25 cellular contexts compared by ENCODE assay signal in genomic region chr7:155839461-155839860, GRCh38. TPM values are rescaled to one million over a fixed set of nuclear protein-coding genes. Genes with fewer than 3 reads are reported as not detected.
DNase-seq lines count a peak whose midpoint lies in the region; ATAC-seq and TF ChIP-seq lines count a peak whose summit lies in the region.
"Had no signal": no experiment of that assay in that cellular context is flagged by ENCODE, and none has a peak within 500 bp of the region (broad histone marks: within the 10 kb centered on the region; RNA-seq: fewer than 3 reads in every experiment).

No MANE protein-coding gene starts in this region.

- H3K79me2 ChIP-seq in trophoblast cell (ENCODE audit: control insufficient read depth, insufficient read depth, low read length, poor library complexity), result no peaks in the 10 kb centered on the region

- DNase-seq in RWPE2 (ENCODE audit: low spot score), result peak; percentile 17
- DNase-seq in islet precursor cell, result peak; percentile 15
- peak; percentile 9 for DNase-seq in posterior vena cava (ENCODE audit: low spot score)
- DNase-seq in suprapubic skin (ENCODE audit: low spot score in 2 of 2), result peak; percentile 0 to 28
- no peak for DNase-seq in trophoblast cell
- no peak for DNase-seq in stimulated activated effector memory CD8-positive, alpha-beta T cell treated with anti-CD3 and anti-CD28 coated beads, Interleukin-12 subunit alpha, Interleukin-12 subunit beta, amount 100 ng/mL, for 72 hours (ENCODE audit: low spot score in 2 of 2)
- DNase-seq in stimulated activated naive CD8-positive, alpha-beta T cell treated with anti-CD3 and anti-CD28 coated beads, Interleukin-15, amount 100 ng/mL, for 72 hours, result no peak
- DNase-seq: 8988T; ACHN; AML-193; BE2C; CD4-positive, alpha-beta T cell; CD8-positive, alpha-beta memory T cell; DMS 273 treated with DMSO at 0.1 percent for 48 hours; DMS79; EL; GDM1; GM23248; H9 had no signal

- intact Hi-C loops in posterior vena cava (cut with DNase I), result no loop called here

- H3K27me3 ChIP-seq in RWPE2 (ENCODE audit: insufficient read depth, poor library complexity, severe bottlenecking) (no peaks in the 10 kb centered on the region), suprapubic skin (peaks cover 31% of the 10 kb centered on the region), trophoblast cell (ENCODE audit: insufficient read depth, low read length) (no peaks in the 10 kb centered on the region)
- H3K27me3 ChIP-seq: BLaER1 treated with 17β-estradiol and CSF1 and Interleukin-3, amounts not matched to agents 10 nM and 100 nM had no signal

- no peak overlapping the region for H4K8ac ChIP-seq in trophoblast cell (ENCODE audit: low read depth, low read length)

- no peaks in the 10 kb centered on the region for H3K4me1 ChIP-seq in RWPE2 (ENCODE audit: insufficient read depth, poor library complexity, severe bottlenecking)
- H3K4me1 ChIP-seq in suprapubic skin, result no peaks in the 10 kb centered on the region
- no peaks in the 10 kb centered on the region for H3K4me1 ChIP-seq in trophoblast cell (ENCODE audit: control insufficient read depth in 1 of 2, insufficient read depth in 2 of 2, low read length in 2 of 2)
- H3K4me1 ChIP-seq: BE2C had no signal

- ATAC-seq in RWPE2 (ENCODE audit: low read depth), result no peak
- no peak for ATAC-seq in stimulated activated effector memory CD8-positive, alpha-beta T cell treated with anti-CD3 and anti-CD28 coated beads, Interleukin-12 subunit alpha, Interleukin-12 subunit beta, amount 100 ng/mL, for 72 hours
- no peak for ATAC-seq in stimulated activated naive CD8-positive, alpha-beta T cell treated with anti-CD3 and anti-CD28 coated beads, Interleukin-15, amount 100 ng/mL, for 72 hours
- ATAC-seq: A549, GM12878, HCT116 had no signal

- H3K4me3 ChIP-seq in RWPE2 (ENCODE audit: severe bottlenecking) (no peak overlapping the region), suprapubic skin (no peak overlapping the region), trophoblast cell (ENCODE audit: low read depth, low read length) (no peak overlapping the region)
- H3K4me3 ChIP-seq: A549; BLaER1 treated with 17β-estradiol and CSF1 and Interleukin-3, amounts not matched to agents 10 nM and 100 nM; GM12878; GM23248 had no signal

- WGBS in suprapubic skin, result 74% methylated on average over 8 of the region's 8 CpGs
- no CpG with 5 or more reads among the region's 8 CpGs for WGBS in trophoblast cell (ENCODE audit: extremely low coverage, insufficient coverage, insufficient read length)

- no peaks in the 10 kb centered on the region for H3K79me1 ChIP-seq in trophoblast cell (ENCODE audit: low read length)

- H4K91ac ChIP-seq in trophoblast cell (ENCODE audit: low read depth, low read length), result no peak overlapping the region

- no peaks in the 10 kb centered on the region for H3K9me3 ChIP-seq in RWPE2 (ENCODE audit: severe bottlenecking)
- H3K9me3 ChIP-seq in suprapubic skin, result no peaks in the 10 kb centered on the region
- peaks cover 3% of the 10 kb centered on the region for H3K9me3 ChIP-seq in trophoblast cell (ENCODE audit: insufficient read depth, low read depth, low read length)
- H3K9me3 ChIP-seq: A549; BE2C; BLaER1 treated with 17β-estradiol and CSF1 and Interleukin-3, amounts not matched to agents 10 nM and 100 nM had no signal

- no peak overlapping the region for H3K27ac ChIP-seq in RWPE2 (ENCODE audit: poor library complexity, severe bottlenecking)
- H3K27ac ChIP-seq in suprapubic skin, result no peak overlapping the region
- H3K27ac ChIP-seq in trophoblast cell (ENCODE audit: low read depth, low read length), result no peak overlapping the region
- H3K27ac ChIP-seq: BLaER1 treated with 17β-estradiol and CSF1 and Interleukin-3, amounts not matched to agents 10 nM and 100 nM; GM23248 had no signal

- H3K9ac ChIP-seq in trophoblast cell (ENCODE audit: low read length), result no peak overlapping the region
- H3K9ac ChIP-seq: BLaER1 treated with 17β-estradiol and CSF1 and Interleukin-3, amounts not matched to agents 10 nM and 100 nM; GM23248 had no signal

- H3K27me3 Mint-ChIP-seq in stimulated activated naive CD8-positive, alpha-beta T cell treated with anti-CD3 and anti-CD28 coated beads, Interleukin-15, amount 100 ng/mL, for 72 hours, result peaks cover 22% of the 10 kb centered on the region

- H3K4me2 ChIP-seq in trophoblast cell (ENCODE audit: low read length), result no peak overlapping the region
- H3K4me2 ChIP-seq: A549; BLaER1 treated with 17β-estradiol and CSF1 and Interleukin-3, amounts not matched to agents 10 nM and 100 nM had no signal

- H3K23ac ChIP-seq in trophoblast cell (ENCODE audit: low read length), result no peak overlapping the region

- H2AK5ac ChIP-seq in trophoblast cell (ENCODE audit: low read length), result no peak overlapping the region

- H4K12ac ChIP-seq in trophoblast cell (ENCODE audit: low read depth, low read length), result no peak overlapping the region

- TF ChIP-seq EP300 in suprapubic skin (IDR thresholded peaks at IDR 0.05), result no peak

- no peaks in the 10 kb centered on the region for H3K36me3 Mint-ChIP-seq in stimulated activated effector memory CD8-positive, alpha-beta T cell treated with anti-CD3 and anti-CD28 coated beads, Interleukin-12 subunit alpha, Interleukin-12 subunit beta, amount 100 ng/mL, for 72 hours
- H3K36me3 Mint-ChIP-seq: CD14-positive monocyte; CD8-positive, alpha-beta memory T cell had no signal

- H2BK5ac ChIP-seq in trophoblast cell (ENCODE audit: low read depth, low read length, poor library complexity), result no peak overlapping the region

- H2BK12ac ChIP-seq in trophoblast cell (ENCODE audit: low read length), result no peak overlapping the region

- no peak overlapping the region for H2AFZ ChIP-seq in trophoblast cell (ENCODE audit: insufficient read depth, low read length, poor library complexity)
- H2AFZ ChIP-seq: GM23248 had no signal

- H3K9me3 Mint-ChIP-seq in stimulated activated effector memory CD8-positive, alpha-beta T cell treated with anti-CD3 and anti-CD28 coated beads, Interleukin-12 subunit alpha, Interleukin-12 subunit beta, amount 100 ng/mL, for 72 hours, result no peaks in the 10 kb centered on the region
- no peaks in the 10 kb centered on the region for H3K9me3 Mint-ChIP-seq in stimulated activated naive CD8-positive, alpha-beta T cell treated with anti-CD3 and anti-CD28 coated beads, Interleukin-15, amount 100 ng/mL, for 72 hours
- H3K9me3 Mint-ChIP-seq: CD14-positive monocyte; CD4-positive, alpha-beta T cell; CD8-positive, alpha-beta memory T cell; H9 had no signal

- H3K4me1 Mint-ChIP-seq in stimulated activated effector memory CD8-positive, alpha-beta T cell treated with anti-CD3 and anti-CD28 coated beads, Interleukin-12 subunit alpha, Interleukin-12 subunit beta, amount 100 ng/mL, for 72 hours, result no peaks in the 10 kb centered on the region
- no peaks in the 10 kb centered on the region for H3K4me1 Mint-ChIP-seq in stimulated activated naive CD8-positive, alpha-beta T cell treated with anti-CD3 and anti-CD28 coated beads, Interleukin-15, amount 100 ng/mL, for 72 hours
- H3K4me1 Mint-ChIP-seq: CD14-positive monocyte; CD8-positive, alpha-beta memory T cell had no signal

- H3K18ac ChIP-seq in trophoblast cell (ENCODE audit: low read length), result no peak overlapping the region

- H3K27ac Mint-ChIP-seq in stimulated activated effector memory CD8-positive, alpha-beta T cell treated with anti-CD3 and anti-CD28 coated beads, Interleukin-12 subunit alpha, Interleukin-12 subunit beta, amount 100 ng/mL, for 72 hours, result no peak overlapping the region
- no peak overlapping the region for H3K27ac Mint-ChIP-seq in stimulated activated naive CD8-positive, alpha-beta T cell treated with anti-CD3 and anti-CD28 coated beads, Interleukin-15, amount 100 ng/mL, for 72 hours
- H3K27ac Mint-ChIP-seq: CD14-positive monocyte; CD4-positive, alpha-beta T cell; CD8-positive, alpha-beta memory T cell; H9 had no signal

- TF ChIP-seq POLR2A in suprapubic skin (IDR thresholded peaks at IDR 0.05), result no peak

- H3K4ac ChIP-seq in trophoblast cell (ENCODE audit: low read depth, low read length), result no peak overlapping the region

- no peak overlapping the region for H3K14ac ChIP-seq in trophoblast cell (ENCODE audit: low read length)

- TF ChIP-seq CTCF in RWPE2 (IDR thresholded peaks at IDR 0.05; ENCODE audit: poor library complexity, severe bottlenecking) (no peak), suprapubic skin (IDR thresholded peaks at IDR 0.05) (no peak)

- no peak overlapping the region for H2BK120ac ChIP-seq in trophoblast cell (ENCODE audit: insufficient read depth, low read length, poor library complexity)

- H3K36me3 ChIP-seq in RWPE2 (ENCODE audit: low read depth) (no peaks in the 10 kb centered on the region), suprapubic skin (no peaks in the 10 kb centered on the region), trophoblast cell (ENCODE audit: control insufficient read depth in 1 of 2, insufficient read depth in 2 of 2, low read length in 2 of 2) (no peaks in the 10 kb centered on the region)
- H3K36me3 ChIP-seq: BE2C; BLaER1 treated with 17β-estradiol and CSF1 and Interleukin-3, amounts not matched to agents 10 nM and 100 nM had no signal

- H3K4me3 Mint-ChIP-seq in stimulated activated effector memory CD8-positive, alpha-beta T cell treated with anti-CD3 and anti-CD28 coated beads, Interleukin-12 subunit alpha, Interleukin-12 subunit beta, amount 100 ng/mL, for 72 hours, result no peak overlapping the region
- H3K4me3 Mint-ChIP-seq in stimulated activated naive CD8-positive, alpha-beta T cell treated with anti-CD3 and anti-CD28 coated beads, Interleukin-15, amount 100 ng/mL, for 72 hours, result no peak overlapping the region
- H3K4me3 Mint-ChIP-seq: CD14-positive monocyte; CD4-positive, alpha-beta T cell; CD8-positive, alpha-beta memory T cell; H9 had no signal

RNA-seq across cellular contexts. Expression of gene SHH, which starts 27.2 kb away (rescaled TPM):
- total RNA-seq in posterior vena cava (not detected), suprapubic skin (under 1 TPM in 2 of 4 donors, not detected in 2; 0.21 to 0.68 TPM)
- 0.03 TPM in 1 of 2 replicates, not detected in the other for polyA plus RNA-seq in trophoblast cell (2013)
- total RNA-seq: CD4-positive, alpha-beta T cell; CD8-positive, alpha-beta memory T cell; GM12878; GM23248; H1 had no signal
- polyA plus RNA-seq: CD14-positive monocyte; CD8-positive, alpha-beta memory T cell; GM12878; GM23248; H1 had no signal

Comparison
In these comparisons a context has a peak if more than half of its experiments do, and no peak if none do; other contexts are left out.
1. DNase-seq: peak in RWPE2 (single experiment), islet precursor cell (single experiment), posterior vena cava (single experiment) and suprapubic skin (2 of 2); none in trophoblast cell (0 of 2), stimulated activated effector memory CD8-positive, alpha-beta T cell treated with anti-CD3 and anti-CD28 coated beads, Interleukin-12 subunit alpha, Interleukin-12 subunit beta, amount 100 ng/mL, for 72 hours (0 of 2) and stimulated activated naive CD8-positive, alpha-beta T cell treated with anti-CD3 and anti-CD28 coated beads, Interleukin-15, amount 100 ng/mL, for 72 hours (0 of 2).